Comparison of ENCODE assay signal across 11 cellular contexts in the genomic region with DNA sequence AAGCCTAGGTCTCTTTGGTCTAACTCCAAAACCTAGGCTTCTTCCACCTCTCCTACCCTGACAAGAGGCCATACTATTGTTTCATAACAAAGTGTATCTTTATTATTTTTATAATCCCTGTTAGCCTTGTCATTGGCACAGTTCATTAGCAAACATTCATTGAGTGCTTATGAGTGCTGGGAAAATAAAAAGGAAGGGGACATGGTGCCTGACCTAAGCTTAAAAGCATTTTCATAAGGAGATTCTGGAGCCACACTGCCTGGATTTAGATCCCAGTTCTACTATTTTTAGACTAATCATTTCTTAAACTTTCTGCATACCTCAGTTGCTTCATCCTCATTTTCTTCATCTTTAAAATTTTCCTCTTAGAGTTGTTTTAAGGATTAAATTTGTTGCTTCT.
DNase-seq lines count a peak whose midpoint lies in the region; ATAC-seq, FAIRE-seq and TF ChIP-seq lines count a peak whose summit lies in the region.
"Had no signal": no experiment of that assay in that cellular context is flagged by ENCODE, and none has a peak within 500 bp of the region (broad histone marks: within the 10 kb centered on the region; RNA-seq: fewer than 3 reads in every experiment).

No MANE protein-coding gene starts in this region.

- no peaks in the 10 kb centered on the region for H3K27me3 ChIP-seq in astrocyte (ENCODE audit: insufficient read depth, low read length)
- H3K27me3 ChIP-seq in spleen (replicated peaks in 1 of 7): no peaks in the 10 kb centered on the region

- H2AFZ ChIP-seq in astrocyte (ENCODE audit: low read depth, low read length): no peak overlapping the region

- no peak overlapping the region for H3K4me3 ChIP-seq in astrocyte (ENCODE audit: insufficient read depth, low read depth, low read length)
- no peak overlapping the region for H3K4me3 ChIP-seq in spleen

- H3K4me3 Mint-ChIP-seq in activated CD8-positive, alpha-beta T cell treated with anti-CD3 and anti-CD28 coated beads for 36 hours: no peak overlapping the region
- no peak overlapping the region for H3K4me3 Mint-ChIP-seq in activated CD8-positive, alpha-beta T cell treated with anti-CD3 and anti-CD28 coated beads, Interleukin-2, amount 10 ng/mL, durations not matched to agents 7 days and 5 days
- no peak overlapping the region for H3K4me3 Mint-ChIP-seq in astrocyte (ENCODE audit: unreplicated experiment)
- H3K4me3 Mint-ChIP-seq: nephron had no signal

- no peak for TF ChIP-seq POLR2A in spleen (IDR thresholded peaks at IDR 0.05)

- H3K36me3 ChIP-seq in astrocyte (ENCODE audit: insufficient read depth, low read length) (no peaks in the 10 kb centered on the region), spleen (no peaks in the 10 kb centered on the region)

- H3K27ac ChIP-seq in astrocyte (ENCODE audit: low read depth, low read length) (peak overlapping the region; percentile 23), spleen (peak overlapping the region in 7 of 8 donors; percentile 6 to 80 (median 70))

- no peaks in the 10 kb centered on the region for H3K27me3 Mint-ChIP-seq in activated CD8-positive, alpha-beta T cell treated with anti-CD3 and anti-CD28 coated beads for 36 hours
- H3K27me3 Mint-ChIP-seq in activated CD8-positive, alpha-beta T cell treated with anti-CD3 and anti-CD28 coated beads, Interleukin-2, amount 10 ng/mL, durations not matched to agents 7 days and 5 days (ENCODE audit: low read depth): no peaks in the 10 kb centered on the region
- H3K27me3 Mint-ChIP-seq in astrocyte (ENCODE audit: low read depth, unreplicated experiment): no peaks in the 10 kb centered on the region
- H3K27me3 Mint-ChIP-seq: effector memory CD8-positive, alpha-beta T cell had no signal

- CTCF ChIA-PET in activated CD8-positive, alpha-beta T cell treated with anti-CD3 and anti-CD28 coated beads for 36 hours (lab: Charles Lee): interaction anchor here (0.5 to 3.2 kb wide), 18 partner anchors 8 to 1264 kb away, joined by 3 to 19 read pairs (median 5); no protein-coding TSS in a partner anchor
- CTCF ChIA-PET in activated CD8-positive, alpha-beta T cell treated with anti-CD3 and anti-CD28 coated beads, Interleukin-2, amount 10 ng/mL, durations not matched to agents 7 days and 5 days (lab: Charles Lee): interaction anchor here (0.9 to 3.7 kb wide), 25 partner anchors 8 to 163 kb away, joined by 3 to 39 read pairs (median 6); no protein-coding TSS in a partner anchor

- H3K4me2 ChIP-seq in astrocyte (ENCODE audit: low read length): peak overlapping the region; percentile 14

- H4K20me1 ChIP-seq in astrocyte (ENCODE audit: insufficient read depth, low read length): no peaks in the 10 kb centered on the region

- H3K4me1 Mint-ChIP-seq in activated CD8-positive, alpha-beta T cell treated with anti-CD3 and anti-CD28 coated beads for 36 hours (ENCODE audit: low read depth): peaks cover 87% of the 10 kb centered on the region
- peaks cover 88% of the 10 kb centered on the region for H3K4me1 Mint-ChIP-seq in activated CD8-positive, alpha-beta T cell treated with anti-CD3 and anti-CD28 coated beads, Interleukin-2, amount 10 ng/mL, durations not matched to agents 7 days and 5 days (ENCODE audit: low read depth)
- H3K4me1 Mint-ChIP-seq in astrocyte (ENCODE audit: low read depth, unreplicated experiment): peaks cover 19% of the 10 kb centered on the region

- intact Hi-C loops in activated CD8-positive, alpha-beta T cell treated with anti-CD3 and anti-CD28 coated beads for 36 hours (cut with micrococcal nuclease): loop anchor here (1.0 to 10.0 kb wide), 2 partner anchors 8 to 652 kb away; no protein-coding TSS in a partner anchor
- intact Hi-C loops in spleen (cut with DNase I; ENCODE audit: low total_unique reads): no loop called here

- no peak for DNase-seq in activated CD8-positive, alpha-beta T cell treated with anti-CD3 and anti-CD28 coated beads for 36 hours
- DNase-seq in activated CD8-positive, alpha-beta T cell treated with anti-CD3 and anti-CD28 coated beads, Interleukin-2, amount 10 ng/mL, durations not matched to agents 7 days and 5 days: no peak
- DNase-seq in astrocyte (ENCODE audit: low read depth): peak; percentile 41
- DNase-seq in spleen: no peak
- DNase-seq in SIG-M5 treated with dmso at 0.1 percent for 504 hours (lab: John Stamatoyannopoulos, UW; ENCODE audit: unreplicated experiment): no peak
- no peak for DNase-seq in NOMO-1 (lab: John Stamatoyannopoulos, UW; ENCODE audit: unreplicated experiment in 2 of 2)
- DNase-seq: NCI-H748 treated with DMSO at 0.1 percent for 48 hours had no signal

- H3K9me3 Mint-ChIP-seq in activated CD8-positive, alpha-beta T cell treated with anti-CD3 and anti-CD28 coated beads for 36 hours: peaks cover 2% of the 10 kb centered on the region
- no peaks in the 10 kb centered on the region for H3K9me3 Mint-ChIP-seq in activated CD8-positive, alpha-beta T cell treated with anti-CD3 and anti-CD28 coated beads, Interleukin-2, amount 10 ng/mL, durations not matched to agents 7 days and 5 days (ENCODE audit: insufficient read depth)
- H3K9me3 Mint-ChIP-seq in astrocyte (ENCODE audit: unreplicated experiment): no peaks in the 10 kb centered on the region
- H3K9me3 Mint-ChIP-seq: effector memory CD8-positive, alpha-beta T cell; nephron had no signal

- no peak overlapping the region for H3K9ac ChIP-seq in astrocyte (ENCODE audit: low read length)

- H3K79me2 ChIP-seq in astrocyte (ENCODE audit: insufficient read depth, low read length): no peaks in the 10 kb centered on the region

- FAIRE-seq in astrocyte (lab: Jason Lieb, UNC): no peak

- no peaks in the 10 kb centered on the region for H3K36me3 Mint-ChIP-seq in activated CD8-positive, alpha-beta T cell treated with anti-CD3 and anti-CD28 coated beads for 36 hours (ENCODE audit: low read depth)
- peaks cover 7% of the 10 kb centered on the region for H3K36me3 Mint-ChIP-seq in activated CD8-positive, alpha-beta T cell treated with anti-CD3 and anti-CD28 coated beads, Interleukin-2, amount 10 ng/mL, durations not matched to agents 7 days and 5 days (ENCODE audit: low read depth)
- H3K36me3 Mint-ChIP-seq in astrocyte (ENCODE audit: low read depth, unreplicated experiment): no peaks in the 10 kb centered on the region

- no peak for TF ChIP-seq CTCF in activated CD8-positive, alpha-beta T cell treated with anti-CD3 and anti-CD28 coated beads for 36 hours (IDR thresholded peaks at IDR 0.05)
- TF ChIP-seq CTCF in astrocyte (IDR thresholded peaks at IDR 0.05; ENCODE audit: insufficient read depth, low read depth, low read length) (no peak), spleen (IDR thresholded peaks at IDR 0.05 in 8 of 11, conservative IDR thresholded peaks at IDR 0.05 in 3 of 11) (no peak)

- ATAC-seq in activated CD8-positive, alpha-beta T cell treated with anti-CD3 and anti-CD28 coated beads for 36 hours: no peak
- ATAC-seq in activated CD8-positive, alpha-beta T cell treated with anti-CD3 and anti-CD28 coated beads, Interleukin-2, amount 10 ng/mL, durations not matched to agents 7 days and 5 days: no peak
- peak; percentile 1 for ATAC-seq in HG03025 (IDR thresholded peaks at IDR 0.05; ENCODE audit: low FRiP score, unreplicated experiment)
- ATAC-seq in HG02884 (IDR thresholded peaks at IDR 0.05; ENCODE audit: unreplicated experiment): no peak

- POLR2A ChIA-PET in activated CD8-positive, alpha-beta T cell treated with anti-CD3 and anti-CD28 coated beads for 36 hours (lab: Charles Lee): interaction anchor here (0.6 to 7.4 kb wide), 11 partner anchors 9 to 64 kb away, joined by 3 to 69 read pairs (median 3); no protein-coding TSS in a partner anchor
- POLR2A ChIA-PET in activated CD8-positive, alpha-beta T cell treated with anti-CD3 and anti-CD28 coated beads, Interleukin-2, amount 10 ng/mL, durations not matched to agents 7 days and 5 days (lab: Charles Lee): interaction anchor here (0.7 to 2.7 kb wide), 7 partner anchors 20 to 163 kb away, joined by 3 to 22 read pairs (median 6); no protein-coding TSS in a partner anchor

- peak overlapping the region; percentile 86 for H3K27ac Mint-ChIP-seq in activated CD8-positive, alpha-beta T cell treated with anti-CD3 and anti-CD28 coated beads for 36 hours
- H3K27ac Mint-ChIP-seq in activated CD8-positive, alpha-beta T cell treated with anti-CD3 and anti-CD28 coated beads, Interleukin-2, amount 10 ng/mL, durations not matched to agents 7 days and 5 days: no peak overlapping the region
- H3K27ac Mint-ChIP-seq in astrocyte (ENCODE audit: unreplicated experiment): no peak overlapping the region

- H3K4me1 ChIP-seq in astrocyte (ENCODE audit: insufficient read depth, low read length) (peaks cover 8% of the 10 kb centered on the region), spleen (peaks cover 16 to 78% (median 52%) of the 10 kb centered on the region in 6 donors)

- H3K9me3 ChIP-seq in astrocyte (ENCODE audit: insufficient read depth, low read depth, low read length) (no peaks in the 10 kb centered on the region), spleen (no peaks in the 10 kb centered on the region)
